ENCODE assay signal across 1 cellular context in genomic region chr3:37536033-37536432, GRCh38.
TF ChIP-seq lines count a peak whose summit lies in the region.

No MANE protein-coding gene starts in this region.

TF ChIP-seq in SK-N-SH treated with all-trans-retinoic acid at 6 μM for 48 hours, 23 proteins besides CTCF, POLR2A, EP300 and RAD21 (continued from another document):
- TF ChIP-seq CREB5 (CRISPR knock-in tag; IDR thresholded peaks at IDR 0.05; ENCODE audit: low read depth): no peak
- TF ChIP-seq TSHZ2 (CRISPR knock-in tag; IDR thresholded peaks at IDR 0.05): no peak
- no peak for TF ChIP-seq ZC3H10 (CRISPR knock-in tag; IDR thresholded peaks at IDR 0.05)
- TF ChIP-seq ZFP3 (CRISPR knock-in tag; IDR thresholded peaks at IDR 0.05): no peak
